In the genomic region with DNA sequence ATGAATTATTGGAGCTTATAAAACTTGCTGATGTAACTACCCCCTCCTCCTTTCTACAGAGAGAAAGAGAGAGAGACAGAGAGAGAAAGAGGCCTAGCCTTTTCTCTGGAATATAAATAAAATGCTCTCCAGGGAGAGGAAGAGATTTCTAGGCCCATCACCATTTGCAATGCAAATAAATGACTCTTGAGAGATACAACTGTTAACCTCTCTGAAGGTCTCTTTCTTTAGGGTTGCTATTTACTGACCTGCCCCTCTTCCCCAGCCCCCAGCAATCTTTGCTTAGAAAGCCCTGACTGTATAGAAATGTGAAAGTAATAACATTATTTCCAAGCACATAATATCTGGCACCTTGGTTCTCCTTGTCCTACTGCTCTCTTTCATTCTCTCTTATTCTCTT, we compare ENCODE assay signal across 21 cellular contexts.
"Had no signal": no experiment of that assay in that cellular context is flagged by ENCODE, and none has a peak within 500 bp of the region (broad histone marks: within the 10 kb centered on the region; RNA-seq: fewer than 3 reads in every experiment).

No MANE protein-coding gene starts in this region.

- H3K4me1 ChIP-seq: esophagus muscularis mucosa, gastrocnemius medialis, lower lobe of right lung, spleen, testis had no signal

- H3K27me3 ChIP-seq: esophagus muscularis mucosa, gastrocnemius medialis, neutrophil, spleen, testis, transverse colon had no signal

- H3K4me3 Mint-ChIP-seq: dendritic cell treated with granulocyte-macrophage colony-stimulating factor and Interleukin-4, amounts not matched to agents 40 ng/mL and 50 ng/mL, for 4 days; effector memory CD8-positive, alpha-beta T cell; memory B cell; natural killer cell treated with Interleukin-12 subunit alpha and Interleukin-12 subunit beta and Interleukin-15 and Interleukin-18, amount 100 ng/mL, for 72 hours; stimulated activated naive B cell treated with anti-CD40 and anti-IgM and Interleukin-4, amounts not matched to agents 10 μg/mL and 1 μg/mL and 100 μg/mL, for 72 hours; stimulated activated naive CD8-positive, alpha-beta T cell treated with anti-CD3 and anti-CD28 coated beads, Interleukin-15, amount 100 ng/mL, for 72 hours had no signal

- H3K36me3 Mint-ChIP-seq: memory B cell; stimulated activated naive B cell treated with anti-CD40 and anti-IgM and Interleukin-4, amounts not matched to agents 10 μg/mL and 1 μg/mL and 100 μg/mL, for 72 hours had no signal

- H3K27me3 Mint-ChIP-seq: dendritic cell treated with granulocyte-macrophage colony-stimulating factor and Interleukin-4, amounts not matched to agents 40 ng/mL and 50 ng/mL, for 4 days; effector memory CD8-positive, alpha-beta T cell; memory B cell; natural killer cell treated with Interleukin-12 subunit alpha and Interleukin-12 subunit beta and Interleukin-15 and Interleukin-18, amount 100 ng/mL, for 72 hours; stimulated activated naive B cell treated with anti-CD40 and anti-IgM and Interleukin-4, amounts not matched to agents 10 μg/mL and 1 μg/mL and 100 μg/mL, for 72 hours; stimulated activated naive CD8-positive, alpha-beta T cell treated with anti-CD3 and anti-CD28 coated beads, Interleukin-15, amount 100 ng/mL, for 72 hours had no signal

- H3K9me3 ChIP-seq: gastrocnemius medialis, lower lobe of right lung, neutrophil, testis had no signal

- DNase-seq: effector memory CD8-positive, alpha-beta T cell; gastrocnemius medialis; glutamatergic neuron; kidney glomerular epithelial cell; lower lobe of right lung; midbrain; spleen; stimulated activated CD4-positive, alpha-beta T cell treated with anti-CD3 and anti-CD28 coated beads, Interleukin-15, amount 100 ng/mL, for 24 hours; stimulated activated CD4-positive, alpha-beta T cell treated with anti-CD3 and anti-CD28 coated beads, Interleukin-1b, Interleukin-23, amount 100 ng/mL, for 48 hours; stimulated activated CD4-positive, alpha-beta T cell treated with anti-CD3 and anti-CD28 coated beads, Interleukin-4, amount 100 ng/mL, for 4 hours; stimulated activated naive B cell treated with anti-CD40 and anti-IgM and Interleukin-4, amounts not matched to agents 10 μg/mL and 1 μg/mL and 100 μg/mL, for 72 hours; stimulated activated naive CD8-positive, alpha-beta T cell treated with anti-CD3 and anti-CD28 coated beads, Interleukin-15, amount 100 ng/mL, for 72 hours; testis; transverse colon had no signal

- H3K9me3 Mint-ChIP-seq: memory B cell had no signal

- H3K27ac Mint-ChIP-seq: dendritic cell treated with granulocyte-macrophage colony-stimulating factor and Interleukin-4, amounts not matched to agents 40 ng/mL and 50 ng/mL, for 4 days; effector memory CD8-positive, alpha-beta T cell; memory B cell; natural killer cell treated with Interleukin-12 subunit alpha and Interleukin-12 subunit beta and Interleukin-15 and Interleukin-18, amount 100 ng/mL, for 72 hours; stimulated activated naive B cell treated with anti-CD40 and anti-IgM and Interleukin-4, amounts not matched to agents 10 μg/mL and 1 μg/mL and 100 μg/mL, for 72 hours; stimulated activated naive CD8-positive, alpha-beta T cell treated with anti-CD3 and anti-CD28 coated beads, Interleukin-15, amount 100 ng/mL, for 72 hours had no signal

- H3K36me3 ChIP-seq: esophagus muscularis mucosa, gastrocnemius medialis, lower lobe of right lung, neutrophil, spleen, transverse colon had no signal

- ATAC-seq: effector memory CD8-positive, alpha-beta T cell; gastrocnemius medialis; lower lobe of right lung; natural killer cell treated with Interleukin-12 subunit alpha and Interleukin-12 subunit beta and Interleukin-15 and Interleukin-18, amount 100 ng/mL, for 72 hours; sciatic nerve; stimulated activated naive B cell treated with anti-CD40 and anti-IgM and Interleukin-4, amounts not matched to agents 10 μg/mL and 1 μg/mL and 100 μg/mL, for 72 hours; stimulated activated naive CD8-positive, alpha-beta T cell treated with anti-CD3 and anti-CD28 coated beads, Interleukin-15, amount 100 ng/mL, for 72 hours had no signal

- H3K4me1 Mint-ChIP-seq: memory B cell; stimulated activated naive B cell treated with anti-CD40 and anti-IgM and Interleukin-4, amounts not matched to agents 10 μg/mL and 1 μg/mL and 100 μg/mL, for 72 hours; stimulated activated naive CD8-positive, alpha-beta T cell treated with anti-CD3 and anti-CD28 coated beads, Interleukin-15, amount 100 ng/mL, for 72 hours had no signal

- H3K4me3 ChIP-seq: esophagus muscularis mucosa, gastrocnemius medialis, lower lobe of right lung, spleen, testis, transverse colon had no signal

- H3K27ac ChIP-seq: epithelial cell of prostate, esophagus muscularis mucosa, gastrocnemius medialis, lower lobe of right lung, neutrophil, spleen, testis, transverse colon had no signal
